In the genomic region with DNA sequence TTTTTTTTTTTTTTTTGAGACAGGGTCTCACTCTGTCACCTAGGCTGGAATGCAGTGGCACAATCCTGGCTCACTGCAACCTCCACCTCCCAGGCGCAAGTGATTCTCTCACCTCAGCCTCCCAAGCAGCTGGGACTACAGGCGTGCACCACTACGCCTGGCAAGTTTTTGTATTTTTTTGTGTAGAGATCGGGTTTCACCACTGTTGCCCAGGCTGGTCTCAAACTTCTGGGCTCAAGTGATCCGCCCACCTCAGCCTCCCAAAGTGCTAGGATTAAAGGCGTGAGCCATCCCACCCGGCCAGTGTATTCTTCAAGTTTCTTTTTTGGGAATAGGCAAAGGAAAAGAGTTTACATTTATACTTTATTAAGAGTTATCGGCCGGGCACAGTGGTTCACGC, we compare ENCODE assay signal across 7 cellular contexts. TPM values are rescaled to one million over a fixed set of nuclear protein-coding genes. Genes with fewer than 3 reads are reported as not detected.
"Had no signal": no experiment of that assay in that cellular context is flagged by ENCODE, and none has a peak within 500 bp of the region (broad histone marks: within the 10 kb centered on the region; RNA-seq: fewer than 3 reads in every experiment).

No MANE protein-coding gene starts in this region.

RNA-seq across cellular contexts. Expression of a gene that starts 50.0 kb away (rescaled TPM):
- total RNA-seq: OCI-LY7, PC-3, PC-9, RPMI7951, SJSA1, SK-MEL-5 had no signal
- polyA plus RNA-seq: SK-N-SH had no signal
